Comparison of ENCODE assay signal across 10 cellular contexts in genomic region chr22:29912605-29913398, GRCh38. TPM values are rescaled to one million over a fixed set of nuclear protein-coding genes. Genes with fewer than 3 reads are reported as not detected.
DNase-seq lines count a peak whose midpoint lies in the region; ATAC-seq and FAIRE-seq lines count a peak whose summit lies in the region.
"Had no signal": no experiment of that assay in that cellular context is flagged by ENCODE, and none has a peak within 500 bp of the region (broad histone marks: within the 10 kb centered on the region; RNA-seq: fewer than 3 reads in every experiment).

No MANE protein-coding gene starts in this region.

- DNase-seq in GM18507 (ENCODE audit: extremely low spot score, insufficient read length, low read depth): no peak
- DNase-seq in amniotic stem cell (lab: John Stamatoyannopoulos, UW): peak; percentile 44
- DNase-seq in left cardiac atrium: no peak
- DNase-seq in activated CD4-positive, alpha-beta T cell treated with anti-CD3 and anti-CD28 coated beads for 48 hours: no peak
- no peak for DNase-seq in C1 segment of cervical spinal cord (lab: John Stamatoyannopoulos, UW)
- DNase-seq: cortex of kidney; stimulated activated CD4-positive, alpha-beta T cell treated with anti-CD3 and anti-CD28 coated beads, Interleukin-2, amount 100 ng/mL, for 48 hours had no signal

- H3K4me3 ChIP-seq in skeletal muscle tissue (ENCODE audit: low read length in 3 of 3): no peak overlapping the region

- no peaks in the 10 kb centered on the region for H3K36me3 ChIP-seq in skeletal muscle tissue (ENCODE audit: control insufficient read depth in 3 of 3, insufficient read depth in 3 of 3, low read length in 3 of 3)

- ATAC-seq in left cardiac atrium (peak; percentile 68 to 70), GM19467 (IDR thresholded peaks at IDR 0.05; ENCODE audit: unreplicated experiment) (no peak), GM18909 (IDR thresholded peaks at IDR 0.05; ENCODE audit: poor library complexity, unreplicated experiment) (no peak)

- H3K9me3 ChIP-seq in skeletal muscle tissue (ENCODE audit: control insufficient read depth in 3 of 3, low read length in 3 of 3): no peaks in the 10 kb centered on the region

- H3K9ac ChIP-seq in skeletal muscle tissue (ENCODE audit: low read depth in 1 of 3, low read length in 3 of 3): no peak overlapping the region

- H3K27me3 ChIP-seq in skeletal muscle tissue (ENCODE audit: control insufficient read depth in 3 of 3, insufficient read depth in 3 of 3, low read length in 3 of 3): no peaks in the 10 kb centered on the region

- FAIRE-seq in GM18507 (lab: Jason Lieb, UNC): peak; percentile 46

- H3K27ac ChIP-seq in skeletal muscle tissue (ENCODE audit: low read depth, low read length): peak overlapping the region; percentile 46

- H3K4me1 ChIP-seq in skeletal muscle tissue (ENCODE audit: control insufficient read depth in 3 of 3, insufficient read depth in 3 of 3, low read length in 3 of 3): peaks cover 52 to 61% (median 58%) of the 10 kb centered on the region in 3 donors

- intact Hi-C loops in left cardiac atrium (cut with DNase I): no loop called here

RNA-seq across cellular contexts. Expression of gene MTMR3, which starts 29.8 kb away (rescaled TPM):
- total RNA-seq in left cardiac atrium (10 to 100 TPM; 29.8 to 34.8 TPM), skeletal muscle tissue (38.6 TPM)

Comparison
In these comparisons a context has a peak if more than half of its experiments do, and no peak if none do; other contexts are left out.
1. ATAC-seq: peak in left cardiac atrium (2 of 2); none in GM19467 (single experiment) and GM18909 (single experiment).